20 cellular contexts compared by ENCODE assay signal in genomic region chr5:41406944-41407343, GRCh38.
DNase-seq lines count a peak whose midpoint lies in the region; ATAC-seq, FAIRE-seq and TF ChIP-seq lines count a peak whose summit lies in the region.
"Had no signal": no experiment of that assay in that cellular context is flagged by ENCODE, and none has a peak within 500 bp of the region (broad histone marks: within the 10 kb centered on the region; RNA-seq: fewer than 3 reads in every experiment).

No MANE protein-coding gene starts in this region.

- ATAC-seq in HepG2, result peak; percentile 90
- ATAC-seq in right lobe of liver, result no peak
- ATAC-seq: CD8-positive, alpha-beta T cell had no signal

- H3K18ac ChIP-seq in mesendoderm (ENCODE audit: low read length) (no peak overlapping the region), trophoblast cell (ENCODE audit: low read length) (no peak overlapping the region)

- peak overlapping the region; percentile 61 for H2BK120ac ChIP-seq in mesendoderm (ENCODE audit: low read depth, low read length)
- H2BK120ac ChIP-seq in trophoblast cell (ENCODE audit: insufficient read depth, low read length, poor library complexity), result no peak overlapping the region

- H3K79me1 ChIP-seq in mesendoderm (ENCODE audit: low read length) (no peaks in the 10 kb centered on the region), trophoblast cell (ENCODE audit: low read length) (no peaks in the 10 kb centered on the region)

- H3K4me3 ChIP-seq in HepG2 (replicated peaks in 1 of 3; ENCODE audit: insufficient read depth in 1 of 3, low read depth in 2 of 3, low read length in 3 of 3) (no peak overlapping the region), right lobe of liver (no peak overlapping the region), mesendoderm (ENCODE audit: low read length) (no peak overlapping the region), trophoblast cell (ENCODE audit: low read depth, low read length) (no peak overlapping the region)

- H3K56ac ChIP-seq in mesendoderm (ENCODE audit: low read length), result no peak overlapping the region

- TF ChIP-seq POLR2A in HepG2 (IDR thresholded peaks at IDR 0.05; ENCODE audit: insufficient read depth in 1 of 2, low read depth in 2 of 2, low read length in 2 of 2) (no peak), right lobe of liver (IDR thresholded peaks at IDR 0.05) (no peak)

- H4K91ac ChIP-seq in trophoblast cell (ENCODE audit: low read depth, low read length), result no peak overlapping the region

- in situ Hi-C loops in HepG2 (cut with HindIII; ENCODE audit: extremely low pct_ligation_motif_present, low pct_unique_long_range_greater_than_20kb), result no loop called here

- no peak overlapping the region for H2AK5ac ChIP-seq in mesendoderm (ENCODE audit: low read length)
- no peak overlapping the region for H2AK5ac ChIP-seq in trophoblast cell (ENCODE audit: low read length)

- intact Hi-C loops in HepG2 (cut with micrococcal nuclease; ENCODE audit: unreplicated experiment), result loop anchor here (1.0 to 10.0 kb wide), 2 partner anchors 412 to 503 kb away; no protein-coding TSS in a partner anchor
- intact Hi-C loops in right lobe of liver (cut with DNase I), result no loop called here

- no peaks in the 10 kb centered on the region for H4K20me1 ChIP-seq in HepG2 (ENCODE audit: insufficient read depth, low read length)

- peaks cover 44% of the 10 kb centered on the region for H3K4me1 ChIP-seq in HepG2 (ENCODE audit: insufficient read depth, low read length)
- H3K4me1 ChIP-seq in right lobe of liver, result no peaks in the 10 kb centered on the region
- H3K4me1 ChIP-seq in mesendoderm (ENCODE audit: control insufficient read depth, low read depth, low read length), result no peaks in the 10 kb centered on the region
- H3K4me1 ChIP-seq in trophoblast cell (ENCODE audit: control insufficient read depth in 1 of 2, insufficient read depth in 2 of 2, low read length in 2 of 2), result peaks cover 0 to 2% of the 10 kb centered on the region in 2 experiments

- H4K5ac ChIP-seq in mesendoderm (ENCODE audit: low read length), result no peak overlapping the region

- H3K27ac ChIP-seq in HepG2 (ENCODE audit: extremely low read length, insufficient read depth, low read length) (no peak overlapping the region), right lobe of liver (no peak overlapping the region), mesendoderm (ENCODE audit: low read depth, low read length) (no peak overlapping the region), trophoblast cell (ENCODE audit: low read depth, low read length) (no peak overlapping the region)

- H4K8ac ChIP-seq in mesendoderm (ENCODE audit: low read depth, low read length) (no peak overlapping the region), trophoblast cell (ENCODE audit: low read depth, low read length) (no peak overlapping the region)

- H3K36me3 ChIP-seq in HepG2 (replicated peaks in 1 of 2; ENCODE audit: control insufficient read depth in 1 of 2, insufficient read depth in 2 of 2, low read length in 2 of 2), result no peaks in the 10 kb centered on the region
- no peaks in the 10 kb centered on the region for H3K36me3 ChIP-seq in right lobe of liver
- no peaks in the 10 kb centered on the region for H3K36me3 ChIP-seq in mesendoderm (ENCODE audit: control insufficient read depth, insufficient read depth, low read length)
- no peaks in the 10 kb centered on the region for H3K36me3 ChIP-seq in trophoblast cell (ENCODE audit: control insufficient read depth in 1 of 2, insufficient read depth in 2 of 2, low read length in 2 of 2)

- no peak for TF ChIP-seq EP300 in HepG2 (IDR thresholded peaks at IDR 0.05; ENCODE audit: low read depth in 2 of 2, low read length in 2 of 2)
- no peak for TF ChIP-seq EP300 in HepG2 (CRISPR knock-in tag; IDR thresholded peaks at IDR 0.05; ENCODE audit: borderline replicate concordance)

- 0 out of 2 replicates have a peak overlapping the region, but pooled peaks have one; percentile 19 for H3K4me2 ChIP-seq in HepG2 (ENCODE audit: low read depth, low read length)
- H3K4me2 ChIP-seq in mesendoderm (ENCODE audit: low read length), result no peak overlapping the region
- no peak overlapping the region for H3K4me2 ChIP-seq in trophoblast cell (ENCODE audit: low read length)

- H3K79me2 ChIP-seq in HepG2 (ENCODE audit: insufficient read depth, low read length) (no peaks in the 10 kb centered on the region), mesendoderm (ENCODE audit: control insufficient read depth, insufficient read depth, low read length) (no peaks in the 10 kb centered on the region), trophoblast cell (ENCODE audit: control insufficient read depth, insufficient read depth, low read length, poor library complexity) (no peaks in the 10 kb centered on the region)

- H3K27me3 ChIP-seq in HepG2 (ENCODE audit: control insufficient read depth in 1 of 2, insufficient read depth in 2 of 2, low read length in 2 of 2) (no peaks in the 10 kb centered on the region), right lobe of liver (no peaks in the 10 kb centered on the region), mesendoderm (ENCODE audit: insufficient read depth, low read length, poor library complexity) (no peaks in the 10 kb centered on the region), trophoblast cell (ENCODE audit: insufficient read depth, low read length) (no peaks in the 10 kb centered on the region)

- H2BK15ac ChIP-seq in mesendoderm (replicated peaks; ENCODE audit: low read depth), result no peak overlapping the region

- H3K4ac ChIP-seq in mesendoderm (ENCODE audit: low read depth, low read length), result no peak overlapping the region
- no peak overlapping the region for H3K4ac ChIP-seq in trophoblast cell (ENCODE audit: low read depth, low read length)

- TF ChIP-seq CTCF in HepG2 (CRISPR knock-in tag; IDR thresholded peaks at IDR 0.05) (no peak), right lobe of liver (IDR thresholded peaks at IDR 0.05) (no peak)

- TF ChIP-seq RAD21 in HepG2 (CRISPR knock-in tag; IDR thresholded peaks at IDR 0.05), result no peak

- H3K23ac ChIP-seq in mesendoderm (ENCODE audit: low read length), result no peak overlapping the region
- no peak overlapping the region for H3K23ac ChIP-seq in trophoblast cell (ENCODE audit: low read length)

- CTCF ChIA-PET in HepG2 (lab: Yijun Ruan, JAX; ENCODE audit: low intra/inter-chr PET ratio, low total read pairs), result no interaction called here

- H3K14ac ChIP-seq in trophoblast cell (ENCODE audit: low read length), result no peak overlapping the region

- H2BK5ac ChIP-seq in mesendoderm (ENCODE audit: low read length) (no peak overlapping the region), trophoblast cell (ENCODE audit: low read depth, low read length, poor library complexity) (no peak overlapping the region)

- H3K9ac ChIP-seq in HepG2 (ENCODE audit: insufficient read depth, low read depth, low read length), result no peak overlapping the region
- no peak overlapping the region for H3K9ac ChIP-seq in mesendoderm (ENCODE audit: low read length)
- no peak overlapping the region for H3K9ac ChIP-seq in trophoblast cell (ENCODE audit: low read length)

- H4K12ac ChIP-seq in trophoblast cell (ENCODE audit: low read depth, low read length), result no peak overlapping the region

- H2BK12ac ChIP-seq in trophoblast cell (ENCODE audit: low read length), result no peak overlapping the region

- POLR2A ChIA-PET in HepG2 (lab: Yijun Ruan, JAX), result no interaction called here

- FAIRE-seq in HepG2 (lab: Jason Lieb, UNC) (no peak), RCC 7860 (lab: Jason Lieb, UNC) (peak; percentile 69)
- FAIRE-seq: G401.6, GM12892 had no signal

- no TSS peak for BruUV-seq in HepG2 (replicated peaks; lab: Mats Ljungman, UMichigan)

- H2AFZ ChIP-seq in HepG2 (ENCODE audit: low read length), result no peak overlapping the region
- no peak overlapping the region for H2AFZ ChIP-seq in trophoblast cell (ENCODE audit: insufficient read depth, low read length, poor library complexity)

- peak; percentile 29 for DNase-seq in HepG2 (ENCODE audit: low spot score)
- DNase-seq in right lobe of liver, result no peak
- no peak for DNase-seq in RCC 7860 (ENCODE audit: low spot score)
- no peak for DNase-seq in mesendoderm
- DNase-seq in OCI-M1 (lab: John Stamatoyannopoulos, UW), result no peak
- no peak for DNase-seq in Ammon's horn (ENCODE audit: low spot score)
- DNase-seq in trophoblast cell, result no peak
- DNase-seq: C1 segment of cervical spinal cord; Calu3; CD8-positive, alpha-beta T cell; DMS153; H7; NCI-H1417; NCI-H1694 treated with DMSO at 0.1 percent for 48 hours; NCI-H2081 treated with DMSO at 0.1 percent for 48 hours; NCI-H2171 treated with DMSO at 0.1 percent for 48 hours; NCI-H524 treated with DMSO at 0.1 percent for 48 hours; Right ventricle myocardium superior had no signal

- H3K9me3 ChIP-seq in HepG2 (ENCODE audit: low read length) (no peaks in the 10 kb centered on the region), right lobe of liver (no peaks in the 10 kb centered on the region), trophoblast cell (ENCODE audit: insufficient read depth, low read depth, low read length) (no peaks in the 10 kb centered on the region)

TF ChIP-seq in HepG2, 621 proteins besides CTCF, POLR2A, EP300 and RAD21 (continues in another document):
- TF ChIP-seq ZMAT3 (CRISPR knock-in tag; conservative IDR thresholded peaks at IDR 0.05), result no peak
- TF ChIP-seq HNF4A (CRISPR knock-in tag; IDR thresholded peaks at IDR 0.05), result peak; percentile 67
- TF ChIP-seq HMG20A (CRISPR knock-in tag; IDR thresholded peaks at IDR 0.05; ENCODE audit: borderline replicate concordance), result 0 out of 2 replicates have a peak, but pooled peaks have one; percentile 7
- no peak for TF ChIP-seq MLX (CRISPR knock-in tag; IDR thresholded peaks at IDR 0.05)
- TF ChIP-seq SMAD1 (CRISPR knock-in tag; IDR thresholded peaks at IDR 0.05; ENCODE audit: borderline replicate concordance, low read depth), result no peak
- TF ChIP-seq AKAP8 (CRISPR knock-in tag; IDR thresholded peaks at IDR 0.05), result no peak
- no peak for TF ChIP-seq ZNF503 (CRISPR knock-in tag; IDR thresholded peaks at IDR 0.05)
